In genomic region chr3:62153231-62153630, GRCh38 we compare ENCODE assay signal across 25 cellular contexts.
A peak's percentile ranks its signal among the peaks of the same experiment; 100 is the strongest.
DNase-seq lines count a peak whose midpoint lies in the region; ATAC-seq, FAIRE-seq and TF ChIP-seq lines count a peak whose summit lies in the region.
"Had no signal": no experiment of that assay in that cellular context is flagged by ENCODE, and none has a peak within 500 bp of the region (broad histone marks: within the 10 kb centered on the region; RNA-seq: fewer than 3 reads in every experiment).

No MANE protein-coding gene starts in this region.

- H3K27me3 ChIP-seq in left ventricle myocardium inferior (ENCODE audit: low read depth) = no peaks in the 10 kb centered on the region
- no peaks in the 10 kb centered on the region for H3K27me3 ChIP-seq in heart left ventricle
- no peaks in the 10 kb centered on the region for H3K27me3 ChIP-seq in HepG2 (ENCODE audit: control insufficient read depth in 1 of 2, insufficient read depth in 2 of 2, low read length in 2 of 2)
- no peaks in the 10 kb centered on the region for H3K27me3 ChIP-seq in right lobe of liver
- H3K27me3 ChIP-seq in gastrocnemius medialis = no peaks in the 10 kb centered on the region
- H3K27me3 ChIP-seq: BLaER1 treated with 17β-estradiol and CSF1 and Interleukin-3, amounts not matched to agents 10 nM and 100 nM had no signal

- no peak for ATAC-seq in heart left ventricle
- no peak for ATAC-seq in HepG2
- ATAC-seq in right lobe of liver = no peak
- ATAC-seq in gastrocnemius medialis = no peak
- no peak for ATAC-seq in GM18511 (IDR thresholded peaks at IDR 0.05; ENCODE audit: unreplicated experiment)
- ATAC-seq in omental fat pad (ENCODE audit: low FRiP score) = no peak
- ATAC-seq: A549 had no signal

- no peak for DNase-seq in left ventricle myocardium inferior
- no peak for DNase-seq in heart left ventricle
- DNase-seq in HepG2 (ENCODE audit: low spot score) = no peak
- DNase-seq in right lobe of liver = no peak
- no peak for DNase-seq in gastrocnemius medialis
- DNase-seq in omental fat pad (ENCODE audit: low spot score) = no peak
- DNase-seq: 8988T; ACHN; AML-193; BE2C; CD4-positive, alpha-beta T cell; CD8-positive, alpha-beta memory T cell; DMS 273 treated with DMSO at 0.1 percent for 48 hours; DMS79; EL; GDM1; GOT3 had no signal

- no peak for FAIRE-seq in HepG2 (lab: Jason Lieb, UNC)
- FAIRE-seq: A549, D721Med, GM12891, GM18507, H54 had no signal

- H3K9me3 ChIP-seq in left ventricle myocardium inferior (replicated peaks) (no peaks in the 10 kb centered on the region), heart left ventricle (no peaks in the 10 kb centered on the region), HepG2 (ENCODE audit: low read length) (no peaks in the 10 kb centered on the region), right lobe of liver (no peaks in the 10 kb centered on the region), gastrocnemius medialis (no peaks in the 10 kb centered on the region)
- H3K9me3 ChIP-seq: A549; BE2C; BLaER1 treated with 17β-estradiol and CSF1 and Interleukin-3, amounts not matched to agents 10 nM and 100 nM; HAP-1 had no signal

- in situ Hi-C loops in HepG2 (cut with HindIII; ENCODE audit: extremely low pct_ligation_motif_present, low pct_unique_long_range_greater_than_20kb) = no loop called here
- in situ Hi-C loops in gastrocnemius medialis (cut with MboI; ENCODE audit: low sequenced_read_pairs in 4 of 4) = no loop called here

- TF ChIP-seq POLR2A in heart left ventricle (IDR thresholded peaks at IDR 0.05) (no peak), HepG2 (IDR thresholded peaks at IDR 0.05; ENCODE audit: insufficient read depth in 1 of 2, low read depth in 2 of 2, low read length in 2 of 2) (no peak), right lobe of liver (IDR thresholded peaks at IDR 0.05) (no peak), gastrocnemius medialis (IDR thresholded peaks at IDR 0.05) (no peak)

- TF ChIP-seq CTCF in left ventricle myocardium inferior (IDR thresholded peaks at IDR 0.05; ENCODE audit: borderline replicate concordance) = no peak
- TF ChIP-seq CTCF in heart left ventricle (IDR thresholded peaks at IDR 0.05) = no peak
- no peak for TF ChIP-seq CTCF in HepG2 (CRISPR knock-in tag; IDR thresholded peaks at IDR 0.05)
- TF ChIP-seq CTCF in right lobe of liver (IDR thresholded peaks at IDR 0.05) = no peak
- no peak for TF ChIP-seq CTCF in gastrocnemius medialis (IDR thresholded peaks at IDR 0.05 in 4 of 5, conservative IDR thresholded peaks at IDR 0.05 in 1 of 5)
- no peak for TF ChIP-seq CTCF in omental fat pad (IDR thresholded peaks at IDR 0.05)

- no peak for TF ChIP-seq EP300 in HepG2 (IDR thresholded peaks at IDR 0.05; ENCODE audit: low read depth in 2 of 2, low read length in 2 of 2)
- no peak for TF ChIP-seq EP300 in HepG2 (CRISPR knock-in tag; IDR thresholded peaks at IDR 0.05; ENCODE audit: borderline replicate concordance)

- POLR2A ChIA-PET in HepG2 (lab: Yijun Ruan, JAX) = no interaction called here

- TF ChIP-seq RAD21 in HepG2 (CRISPR knock-in tag; IDR thresholded peaks at IDR 0.05) = no peak

- no peak overlapping the region for H3K9ac ChIP-seq in HepG2 (ENCODE audit: insufficient read depth, low read depth, low read length)
- H3K9ac ChIP-seq: BLaER1 treated with 17β-estradiol and CSF1 and Interleukin-3, amounts not matched to agents 10 nM and 100 nM had no signal

- H3K4me2 ChIP-seq in HepG2 (ENCODE audit: low read depth, low read length) = no peak overlapping the region
- H3K4me2 ChIP-seq: A549; BLaER1 treated with 17β-estradiol and CSF1 and Interleukin-3, amounts not matched to agents 10 nM and 100 nM had no signal

- no peaks in the 10 kb centered on the region for H4K20me1 ChIP-seq in HepG2 (ENCODE audit: insufficient read depth, low read length)
- H4K20me1 ChIP-seq: BLaER1 treated with 17β-estradiol and CSF1 and Interleukin-3, amounts not matched to agents 10 nM and 100 nM had no signal

- CTCF ChIA-PET in HepG2 (lab: Yijun Ruan, JAX; ENCODE audit: low intra/inter-chr PET ratio, low total read pairs) = no interaction called here

- H3K27ac ChIP-seq in left ventricle myocardium inferior (replicated peaks) (peak overlapping the region; percentile 78), heart left ventricle (peak overlapping the region in 6 of 12 donors; percentile 7 to 62 (median 20)), HepG2 (ENCODE audit: extremely low read length, insufficient read depth, low read length) (peak overlapping the region; percentile 50), right lobe of liver (no peak overlapping the region), gastrocnemius medialis (peak overlapping the region in 3 of 4 donors; percentile 50 to 69 (median 65))
- H3K27ac ChIP-seq: A549; BLaER1 treated with 17β-estradiol and CSF1 and Interleukin-3, amounts not matched to agents 10 nM and 100 nM had no signal

- H3K4me3 ChIP-seq in left ventricle myocardium inferior = no peak overlapping the region
- no peak overlapping the region for H3K4me3 ChIP-seq in heart left ventricle
- no peak overlapping the region for H3K4me3 ChIP-seq in HepG2 (replicated peaks in 1 of 3; ENCODE audit: insufficient read depth in 1 of 3, low read depth in 2 of 3, low read length in 3 of 3)
- no peak overlapping the region for H3K4me3 ChIP-seq in right lobe of liver
- no peak overlapping the region for H3K4me3 ChIP-seq in gastrocnemius medialis
- H3K4me3 ChIP-seq: A549; BLaER1 treated with 17β-estradiol and CSF1 and Interleukin-3, amounts not matched to agents 10 nM and 100 nM; HAP-1 had no signal

- peaks cover 65% of the 10 kb centered on the region for H3K4me1 ChIP-seq in left ventricle myocardium inferior
- H3K4me1 ChIP-seq in heart left ventricle = peaks cover 0 to 60% (median 27%) of the 10 kb centered on the region in 12 donors
- H3K4me1 ChIP-seq in HepG2 (ENCODE audit: insufficient read depth, low read length) = peaks cover 18% of the 10 kb centered on the region
- H3K4me1 ChIP-seq in right lobe of liver = no peaks in the 10 kb centered on the region
- H3K4me1 ChIP-seq in gastrocnemius medialis = peaks cover 20 to 40% of the 10 kb centered on the region in 2 donors
- H3K4me1 ChIP-seq: A549, BE2C, HAP-1 had no signal

- 93 to 100% (median 97%) methylated on average over 1 of the region's 1 CpG for WGBS in heart left ventricle, 4 donors
- WGBS in HepG2 (ENCODE audit: low lambda C conversion rate) = 85% methylated on average over 1 of the region's 1 CpG
- WGBS in right lobe of liver (ENCODE audit: insufficient coverage, low coverage, low lambda C conversion rate, missing lambda C conversion rate) = 69% methylated on average over 1 of the region's 1 CpG

- no peaks in the 10 kb centered on the region for H3K36me3 ChIP-seq in left ventricle myocardium inferior
- H3K36me3 ChIP-seq in heart left ventricle = peaks cover 0 to 9% (median 0%) of the 10 kb centered on the region in 9 donors
- peaks cover 0 to 10% of the 10 kb centered on the region in 2 experiments; a peak in 1 of 5 replicates for H3K36me3 ChIP-seq in HepG2 (replicated peaks in 1 of 2; ENCODE audit: control insufficient read depth in 1 of 2, insufficient read depth in 2 of 2, low read length in 2 of 2)
- H3K36me3 ChIP-seq in right lobe of liver = no peaks in the 10 kb centered on the region
- no peaks in the 10 kb centered on the region for H3K36me3 ChIP-seq in gastrocnemius medialis
- H3K36me3 ChIP-seq: BE2C, HAP-1 had no signal

- no peaks in the 10 kb centered on the region for H3K79me2 ChIP-seq in HepG2 (ENCODE audit: insufficient read depth, low read length)

- no peak overlapping the region for H2AFZ ChIP-seq in HepG2 (ENCODE audit: low read length)

- BruUV-seq in HepG2 (replicated peaks; lab: Mats Ljungman, UMichigan) = no TSS peak

- intact Hi-C loops in left ventricle myocardium inferior (cut with micrococcal nuclease) = no loop called here
- intact Hi-C loops in heart left ventricle (cut with DNase I) = no loop called here
- intact Hi-C loops in HepG2 (cut with micrococcal nuclease; ENCODE audit: unreplicated experiment) = no loop called here
- intact Hi-C loops in right lobe of liver (cut with DNase I) = no loop called here
- intact Hi-C loops in gastrocnemius medialis (cut with DNase I; ENCODE audit: low total_unique reads) = no loop called here

TF ChIP-seq in HepG2, 621 proteins besides CTCF, POLR2A, EP300 and RAD21:
- TF ChIP-seq ZMYM3 (CRISPR knock-in tag; IDR thresholded peaks at IDR 0.05) = peak; percentile 71
- no peak for TF ChIP-seq MED13 (CRISPR knock-in tag; IDR thresholded peaks at IDR 0.05)
- peak; percentile 85; the same call in 1 of the 2 replicates for TF ChIP-seq ZNF768 (CRISPR knock-in tag; IDR thresholded peaks at IDR 0.05)
- no peak for TF ChIP-seq MIXL1 (CRISPR knock-in tag; IDR thresholded peaks at IDR 0.05)

Comparison
In these comparisons a context has a peak if more than half of its experiments do, and no peak if none do; other contexts are left out.
1. H3K27ac ChIP-seq: peak in left ventricle myocardium inferior (single experiment), HepG2 (single experiment) and gastrocnemius medialis (3 of 4); none in right lobe of liver (0 of 3).